ENCODE assay signal across 8 cellular contexts in the genomic region with DNA sequence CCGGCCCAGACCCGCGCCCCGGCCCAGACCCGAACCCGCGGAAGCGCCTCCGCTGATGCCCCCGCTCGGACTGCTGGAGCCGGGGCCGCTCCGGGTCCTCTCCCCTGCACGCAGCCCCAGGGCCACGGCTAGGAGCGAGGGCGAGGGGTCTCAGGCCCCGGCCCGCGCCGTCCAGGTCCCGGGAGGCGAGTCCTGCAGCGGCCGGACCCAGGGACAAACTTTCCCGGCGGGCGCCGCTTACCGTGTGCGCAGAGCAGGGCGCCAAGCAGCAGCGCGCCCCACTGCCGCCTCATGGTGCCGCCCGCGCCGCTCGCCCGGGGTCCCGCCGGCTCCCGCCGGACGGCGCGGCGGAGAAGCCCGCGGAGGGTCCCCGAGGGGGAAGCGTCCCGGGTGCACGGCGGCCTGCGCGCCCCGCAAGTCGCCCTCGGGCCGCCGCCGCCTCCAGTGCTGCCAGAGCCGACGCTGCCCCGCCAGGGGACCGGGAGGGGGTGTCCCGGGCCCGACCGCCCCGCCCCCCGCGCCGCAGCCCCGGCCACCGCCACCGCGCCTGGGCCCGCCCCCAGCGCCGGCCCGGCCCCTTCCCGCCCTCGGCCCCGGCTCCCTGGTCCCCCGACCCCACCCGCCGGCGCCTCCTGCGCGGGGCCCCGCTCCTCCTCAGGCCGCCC. TPM values are rescaled to one million over a fixed set of nuclear protein-coding genes. Genes with fewer than 3 reads are reported as not detected.
A peak's percentile ranks its signal among the peaks of the same experiment; 100 is the strongest.
DNase-seq lines count a peak whose midpoint lies in the region; ATAC-seq and TF ChIP-seq lines count a peak whose summit lies in the region.

A gene with protein sequence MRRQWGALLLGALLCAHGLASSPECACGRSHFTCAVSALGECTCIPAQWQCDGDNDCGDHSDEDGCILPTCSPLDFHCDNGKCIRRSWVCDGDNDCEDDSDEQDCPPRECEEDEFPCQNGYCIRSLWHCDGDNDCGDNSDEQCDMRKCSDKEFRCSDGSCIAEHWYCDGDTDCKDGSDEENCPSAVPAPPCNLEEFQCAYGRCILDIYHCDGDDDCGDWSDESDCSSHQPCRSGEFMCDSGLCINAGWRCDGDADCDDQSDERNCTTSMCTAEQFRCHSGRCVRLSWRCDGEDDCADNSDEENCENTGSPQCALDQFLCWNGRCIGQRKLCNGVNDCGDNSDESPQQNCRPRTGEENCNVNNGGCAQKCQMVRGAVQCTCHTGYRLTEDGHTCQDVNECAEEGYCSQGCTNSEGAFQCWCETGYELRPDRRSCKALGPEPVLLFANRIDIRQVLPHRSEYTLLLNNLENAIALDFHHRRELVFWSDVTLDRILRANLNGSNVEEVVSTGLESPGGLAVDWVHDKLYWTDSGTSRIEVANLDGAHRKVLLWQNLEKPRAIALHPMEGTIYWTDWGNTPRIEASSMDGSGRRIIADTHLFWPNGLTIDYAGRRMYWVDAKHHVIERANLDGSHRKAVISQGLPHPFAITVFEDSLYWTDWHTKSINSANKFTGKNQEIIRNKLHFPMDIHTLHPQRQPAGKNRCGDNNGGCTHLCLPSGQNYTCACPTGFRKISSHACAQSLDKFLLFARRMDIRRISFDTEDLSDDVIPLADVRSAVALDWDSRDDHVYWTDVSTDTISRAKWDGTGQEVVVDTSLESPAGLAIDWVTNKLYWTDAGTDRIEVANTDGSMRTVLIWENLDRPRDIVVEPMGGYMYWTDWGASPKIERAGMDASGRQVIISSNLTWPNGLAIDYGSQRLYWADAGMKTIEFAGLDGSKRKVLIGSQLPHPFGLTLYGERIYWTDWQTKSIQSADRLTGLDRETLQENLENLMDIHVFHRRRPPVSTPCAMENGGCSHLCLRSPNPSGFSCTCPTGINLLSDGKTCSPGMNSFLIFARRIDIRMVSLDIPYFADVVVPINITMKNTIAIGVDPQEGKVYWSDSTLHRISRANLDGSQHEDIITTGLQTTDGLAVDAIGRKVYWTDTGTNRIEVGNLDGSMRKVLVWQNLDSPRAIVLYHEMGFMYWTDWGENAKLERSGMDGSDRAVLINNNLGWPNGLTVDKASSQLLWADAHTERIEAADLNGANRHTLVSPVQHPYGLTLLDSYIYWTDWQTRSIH (N-terminal part only) (minus strand): TSS at position 464 of the 665 bp plus-strand sequence. CDS start 171 bp downstream, at position 293.

- TF ChIP-seq CTCF in DOHH2 (IDR thresholded peaks at IDR 0.05; ENCODE audit: low read depth, low read length, poor library complexity, severe bottlenecking) (no peak), activated B cell treated with CpG ODN at 0.5 μM for 24 hours (IDR thresholded peaks at IDR 0.05) (no peak), lower lobe of right lung (IDR thresholded peaks at IDR 0.05) (no peak), stomach (IDR thresholded peaks at IDR 0.05) (no peak)

- peak; percentile 72 for DNase-seq in activated B cell treated with CpG ODN at 0.5 μM for 24 hours
- DNase-seq in lower lobe of right lung: no peak
- DNase-seq in stomach: peak; percentile 52
- no peak for DNase-seq in SW 1271 (lab: John Stamatoyannopoulos, UW)

- H3K4me3 ChIP-seq in DOHH2 (ENCODE audit: low read length): peak within 1 kb of the TSS; percentile 81
- H3K4me3 ChIP-seq in duodenal mucosa (ENCODE audit: low read depth in 1 of 2, low read length in 2 of 2): peak within 1 kb of the TSS; percentile 76 to 86
- H3K4me3 ChIP-seq in lower lobe of right lung: peak within 1 kb of the TSS; percentile 62
- peak within 1 kb of the TSS; percentile 54 to 86 (median 72) for H3K4me3 ChIP-seq in stomach

- no peaks in the 10 kb centered on the region for H3K79me2 ChIP-seq in DOHH2 (ENCODE audit: control insufficient read depth, low read length)

- H3K4me2 ChIP-seq in DOHH2 (ENCODE audit: low read length): peak within 1 kb of the TSS; percentile 97

- CTCF ChIA-PET in activated B cell treated with CpG ODN at 0.5 μM for 24 hours (lab: Charles Lee): no interaction called here

- no peaks in the 10 kb centered on the region for H3K9me2 ChIP-seq in DOHH2 (replicated peaks; ENCODE audit: control insufficient read depth, low read length)

- peaks cover 19% of the 10 kb centered on the region for H3K27me3 ChIP-seq in DOHH2 (ENCODE audit: control insufficient read depth, low read length)
- H3K27me3 ChIP-seq in duodenal mucosa (ENCODE audit: control insufficient read depth in 1 of 2, insufficient read depth in 2 of 2, low read length in 2 of 2): peaks cover 0 to 3% of the 10 kb centered on the region in 2 donors
- H3K27me3 ChIP-seq in lower lobe of right lung (ENCODE audit: low read depth): peaks cover 40% of the 10 kb centered on the region
- H3K27me3 ChIP-seq in stomach: peaks cover 0 to 49% (median 8%) of the 10 kb centered on the region in 3 donors

- H3K4me3 Mint-ChIP-seq in activated B cell treated with CpG ODN at 0.5 μM for 24 hours: peak within 1 kb of the TSS; percentile 80

- ATAC-seq in HG03095 (IDR thresholded peaks at IDR 0.05; ENCODE audit: unreplicated experiment): peak; percentile 47
- ATAC-seq in activated B cell treated with CpG ODN at 0.5 μM for 24 hours (ENCODE audit: low read depth): peak; percentile 84
- peak; percentile 48 to 50 for ATAC-seq in lower lobe of right lung
- ATAC-seq in GM21619 (IDR thresholded peaks at IDR 0.05; ENCODE audit: unreplicated experiment): no peak

- no peak for TF ChIP-seq EP300 in stomach (IDR thresholded peaks at IDR 0.05)

- 0 to 2% (median 1%) methylated on average over 10 to 95 of the region's 95 CpGs for WGBS in stomach, 5 donors

- H3K27ac Mint-ChIP-seq in activated B cell treated with CpG ODN at 0.5 μM for 24 hours: no peak within 1 kb of the TSS

- H3K4me1 ChIP-seq in DOHH2 (ENCODE audit: control insufficient read depth, low read length): peaks cover 44% of the 10 kb centered on the region
- peaks cover 23 to 29% of the 10 kb centered on the region in 2 donors for H3K4me1 ChIP-seq in duodenal mucosa (ENCODE audit: control insufficient read depth in 1 of 2, insufficient read depth in 2 of 2, low read length in 2 of 2)
- peaks cover 31% of the 10 kb centered on the region for H3K4me1 ChIP-seq in lower lobe of right lung
- H3K4me1 ChIP-seq in stomach: peaks cover 22 to 68% (median 45%) of the 10 kb centered on the region in 4 donors

- H3K36me3 ChIP-seq in DOHH2 (ENCODE audit: control insufficient read depth, low read length): no peaks in the 10 kb centered on the region
- H3K36me3 ChIP-seq in duodenal mucosa (ENCODE audit: control insufficient read depth in 1 of 2, insufficient read depth in 2 of 2, low read length in 2 of 2): no peaks in the 10 kb centered on the region
- H3K36me3 ChIP-seq in lower lobe of right lung: no peaks in the 10 kb centered on the region
- no peaks in the 10 kb centered on the region for H3K36me3 ChIP-seq in stomach

- H3K9ac ChIP-seq in duodenal mucosa (ENCODE audit: low read depth in 1 of 2, low read length in 2 of 2): peak within 1 kb of the TSS; percentile 66 to 67

- intact Hi-C loops in activated B cell treated with CpG ODN at 0.5 μM for 24 hours (cut with micrococcal nuclease): loop anchor here (1.0 to 5.0 kb wide), 2 partner anchors 71 to 301 kb away; a partner anchor contains a TSS
- intact Hi-C loops in lower lobe of right lung (cut with DNase I): no loop called here
- intact Hi-C loops in stomach (cut with DNase I; ENCODE audit: low total_unique reads): no loop called here

- TF ChIP-seq POLR2A in stomach (IDR thresholded peaks at IDR 0.05): no peak

- H3K4me1 Mint-ChIP-seq in activated B cell treated with CpG ODN at 0.5 μM for 24 hours: peaks cover 29% of the 10 kb centered on the region

- no peaks in the 10 kb centered on the region for H3K36me3 Mint-ChIP-seq in activated B cell treated with CpG ODN at 0.5 μM for 24 hours (ENCODE audit: low read depth)

- H3K27me3 Mint-ChIP-seq in activated B cell treated with CpG ODN at 0.5 μM for 24 hours: peaks cover 51% of the 10 kb centered on the region

- H3K27ac ChIP-seq in DOHH2 (ENCODE audit: low read depth, low read length) (peak within 1 kb of the TSS; percentile 1; the same call in 1 of the 2 replicates), duodenal mucosa (ENCODE audit: low read depth, low read length) (no peak within 1 kb of the TSS), lower lobe of right lung (peak within 1 kb of the TSS; percentile 27), stomach (peak within 1 kb of the TSS; percentile 51 to 81 (median 78))

- no peaks in the 10 kb centered on the region for H4K20me1 ChIP-seq in DOHH2 (ENCODE audit: control insufficient read depth, insufficient read depth, low read depth, low read length)

- H3K9me3 ChIP-seq in DOHH2 (ENCODE audit: control insufficient read depth, insufficient read depth, low read length) (no peaks in the 10 kb centered on the region), duodenal mucosa (ENCODE audit: control insufficient read depth in 1 of 2, low read length in 2 of 2) (no peaks in the 10 kb centered on the region), lower lobe of right lung (no peaks in the 10 kb centered on the region), stomach (no peaks in the 10 kb centered on the region)

- H3F3A ChIP-seq in DOHH2 (ENCODE audit: control insufficient read depth, insufficient read depth): peaks cover 5% of the 10 kb centered on the region

- no peaks in the 10 kb centered on the region for H3K9me3 Mint-ChIP-seq in activated B cell treated with CpG ODN at 0.5 μM for 24 hours

- POLR2A ChIA-PET in activated B cell treated with CpG ODN at 0.5 μM for 24 hours (lab: Charles Lee): no interaction called here

RNA-seq across cellular contexts. Expression of the gene that starts here (rescaled TPM):
- total RNA-seq in activated B cell treated with CpG ODN at 0.5 μM for 24 hours (0.16 TPM in 1 of 2 replicates, not detected in the other), lower lobe of right lung (6.6 TPM), stomach (10 to 100 TPM in 4 of 5 donors, 1 to 10 TPM in 1; 2.0 to 29.2 (median 16.5) TPM)
- polyA plus RNA-seq in stomach: 1 to 10 TPM; 2.1 to 3.1 (median 2.9) TPM

Comparison
In these comparisons a context has a peak if more than half of its experiments do, and no peak if none do; other contexts are left out.
1. Peak in DNase-seq and ATAC-seq in activated B cell treated with CpG ODN at 0.5 μM for 24 hours; RNA of the gene not detected or under 1 TPM.